In genomic region chr2:201965550-201965949, GRCh38 we compare ENCODE assay signal across 1 cellular context.
TF ChIP-seq lines count a peak whose summit lies in the region.

No MANE protein-coding gene starts in this region.

TF ChIP-seq in HepG2, 621 proteins besides CTCF, POLR2A, EP300 and RAD21 (continued from another document):
- no peak for TF ChIP-seq TFAP4 (IDR thresholded peaks at IDR 0.05; ENCODE audit: borderline replicate concordance, low read depth)
TF ChIP-seq in HepG2: peak in this region for 3.
